Comparison of ENCODE assay signal across 23 cellular contexts in genomic region chr9:37436540-37436939, GRCh38. TPM values are rescaled to one million over a fixed set of nuclear protein-coding genes. Genes with fewer than 3 reads are reported as not detected.
A peak's percentile ranks its signal among the peaks of the same experiment; 100 is the strongest.
DNase-seq lines count a peak whose midpoint lies in the region; ATAC-seq and TF ChIP-seq lines count a peak whose summit lies in the region.
"Had no signal": no experiment of that assay in that cellular context is flagged by ENCODE, and none has a peak within 500 bp of the region (broad histone marks: within the 10 kb centered on the region; RNA-seq: fewer than 3 reads in every experiment).

No MANE protein-coding gene starts in this region.

- no peak overlapping the region for H3K4ac ChIP-seq in trophoblast cell (ENCODE audit: low read depth, low read length)

- WGBS in trophoblast cell (ENCODE audit: extremely low coverage, insufficient coverage, insufficient read length) = no CpG with 5 or more reads among the region's 5 CpGs

- H3K36me3 ChIP-seq in right atrium auricular region = peaks cover 64% of the 10 kb centered on the region
- peaks cover 27% of the 10 kb centered on the region for H3K36me3 ChIP-seq in cardiac muscle cell
- H3K36me3 ChIP-seq in trophoblast cell (ENCODE audit: control insufficient read depth in 1 of 2, insufficient read depth in 2 of 2, low read length in 2 of 2) = peaks cover 52 to 74% of the 10 kb centered on the region in 2 experiments

- no peak overlapping the region for H3K4me3 ChIP-seq in right atrium auricular region
- H3K4me3 ChIP-seq in cardiac muscle cell = no peak overlapping the region
- no peak overlapping the region for H3K4me3 ChIP-seq in trophoblast cell (ENCODE audit: low read depth, low read length)
- H3K4me3 ChIP-seq: left lung, prostate gland had no signal

- H3K14ac ChIP-seq in trophoblast cell (ENCODE audit: low read length) = no peak overlapping the region

- H3K9ac ChIP-seq in trophoblast cell (ENCODE audit: low read length) = no peak overlapping the region

- no peak overlapping the region for H4K91ac ChIP-seq in trophoblast cell (ENCODE audit: low read depth, low read length)

- ATAC-seq in Right ventricle myocardium inferior (peak; percentile 27), foreskin keratinocyte (no peak), HG03442 (IDR thresholded peaks at IDR 0.05; ENCODE audit: unreplicated experiment) (no peak)
- ATAC-seq: activated CD8-positive, alpha-beta T cell treated with anti-CD3 and anti-CD28 coated beads, Interleukin-2, amount 10 ng/mL, durations not matched to agents 7 days and 5 days; left lung; naive thymus-derived CD4-positive, alpha-beta T cell; PC-3 had no signal

- H3K79me2 ChIP-seq in trophoblast cell (ENCODE audit: control insufficient read depth, insufficient read depth, low read length, poor library complexity) = no peaks in the 10 kb centered on the region

- H4K8ac ChIP-seq in trophoblast cell (ENCODE audit: low read depth, low read length) = no peak overlapping the region

- no peak overlapping the region for H4K12ac ChIP-seq in trophoblast cell (ENCODE audit: low read depth, low read length)

- H3K18ac ChIP-seq in trophoblast cell (ENCODE audit: low read length) = no peak overlapping the region

- H3K79me1 ChIP-seq in trophoblast cell (ENCODE audit: low read length) = no peaks in the 10 kb centered on the region

- H3K4me2 ChIP-seq in trophoblast cell (ENCODE audit: low read length) = no peak overlapping the region

- H3K9me3 ChIP-seq in right atrium auricular region (no peaks in the 10 kb centered on the region), cardiac muscle cell (ENCODE audit: low read depth) (no peaks in the 10 kb centered on the region), trophoblast cell (ENCODE audit: insufficient read depth, low read depth, low read length) (no peaks in the 10 kb centered on the region)
- H3K9me3 ChIP-seq: Caco-2, left lung, prostate gland had no signal

- H2BK120ac ChIP-seq in trophoblast cell (ENCODE audit: insufficient read depth, low read length, poor library complexity) = no peak overlapping the region

- H3K4me1 ChIP-seq in right atrium auricular region = peaks cover 0 to 47% of the 10 kb centered on the region in 2 donors
- H3K4me1 ChIP-seq in cardiac muscle cell (ENCODE audit: low read depth) = peaks cover 27% of the 10 kb centered on the region
- no peaks in the 10 kb centered on the region for H3K4me1 ChIP-seq in foreskin keratinocyte
- peaks cover 3 to 5% of the 10 kb centered on the region in 2 experiments for H3K4me1 ChIP-seq in trophoblast cell (ENCODE audit: control insufficient read depth in 1 of 2, insufficient read depth in 2 of 2, low read length in 2 of 2)
- H3K4me1 ChIP-seq: Caco-2, prostate gland had no signal

- no peak overlapping the region for H3K23ac ChIP-seq in trophoblast cell (ENCODE audit: low read length)

- TF ChIP-seq CTCF in right atrium auricular region (IDR thresholded peaks at IDR 0.05) (no peak), cardiac muscle cell (IDR thresholded peaks at IDR 0.05; ENCODE audit: low read depth, low read length) (no peak), foreskin keratinocyte (conservative IDR thresholded peaks at IDR 0.05) (no peak)

- no peak overlapping the region for H2BK5ac ChIP-seq in trophoblast cell (ENCODE audit: low read depth, low read length, poor library complexity)

- H3K27ac ChIP-seq in right atrium auricular region (no peak overlapping the region), cardiac muscle cell (peak overlapping the region; percentile 84), foreskin keratinocyte (no peak overlapping the region), trophoblast cell (ENCODE audit: low read depth, low read length) (no peak overlapping the region)
- H3K27ac ChIP-seq: left lung, prostate gland had no signal

- no peak overlapping the region for H2BK12ac ChIP-seq in trophoblast cell (ENCODE audit: low read length)

- H2AFZ ChIP-seq in trophoblast cell (ENCODE audit: insufficient read depth, low read length, poor library complexity) = no peak overlapping the region

- DNase-seq in Right ventricle myocardium inferior (ENCODE audit: missing footprints) (no peak), right atrium auricular region (ENCODE audit: low spot score) (no peak), cardiac muscle cell (ENCODE audit: low read depth in 1 of 2, low spot score in 1 of 2) (no peak), mesenteric fat pad (ENCODE audit: low spot score) (peak; percentile 45), SHP77 treated with DMSO at 0.1 percent for 48 hours (lab: John Stamatoyannopoulos, UW) (no peak), foreskin keratinocyte (no peak), trophoblast cell (no peak)
- DNase-seq: activated CD4-positive, alpha-beta T cell treated with anti-CD3 and anti-CD28 coated beads for 4 hours; activated CD8-positive, alpha-beta T cell treated with anti-CD3 and anti-CD28 coated beads, Interleukin-2, amount 10 ng/mL, durations not matched to agents 7 days and 5 days; amniotic stem cell; Caco-2; DMS79 treated with DMSO at 0.1 percent for 48 hours; effector CD4-positive, alpha-beta T cell; left lung; naive thymus-derived CD4-positive, alpha-beta T cell; NCI-H1436; NCI-H2081; NCI-H69; PC-3; SIG-M5; stimulated activated CD4-positive, alpha-beta T cell treated with anti-CD3 and anti-CD28 coated beads, Interleukin-4, amount 100 ng/mL, for 4 hours had no signal

- no peaks in the 10 kb centered on the region for H3K27me3 ChIP-seq in right atrium auricular region
- no peaks in the 10 kb centered on the region for H3K27me3 ChIP-seq in cardiac muscle cell
- no peaks in the 10 kb centered on the region for H3K27me3 ChIP-seq in foreskin keratinocyte
- no peaks in the 10 kb centered on the region for H3K27me3 ChIP-seq in trophoblast cell (ENCODE audit: insufficient read depth, low read length)
- H3K27me3 ChIP-seq: left lung had no signal

- intact Hi-C loops in Right ventricle myocardium inferior (cut with DNase I) = no loop called here

- H2AK5ac ChIP-seq in trophoblast cell (ENCODE audit: low read length) = no peak overlapping the region

RNA-seq across cellular contexts. Expression of gene GRHPR, which starts 14.0 kb away (rescaled TPM):
- 111 TPM for total RNA-seq in Right ventricle myocardium inferior
- total RNA-seq in right atrium auricular region = 100 to 1,000 TPM; 129 to 137 TPM
- 335 and 376 TPM in 2 replicates for total RNA-seq in cardiac muscle cell
- 252 and 280 TPM in 2 replicates for polyA plus RNA-seq in cardiac muscle cell
- total RNA-seq in mesenteric fat pad = 80.5 TPM
- 104 and 110 TPM in 2 replicates for total RNA-seq in foreskin keratinocyte
- polyA plus RNA-seq in foreskin keratinocyte = 113 and 122 TPM in 2 replicates
- 70.1 and 73.9 TPM in 2 replicates for polyA plus RNA-seq in trophoblast cell (2013)

RNA-seq across cellular contexts. Expression of gene ZBTB5, which starts 28.7 kb away (rescaled TPM):
- total RNA-seq in Right ventricle myocardium inferior (5.1 TPM), right atrium auricular region (1 to 10 TPM; 4.9 to 9.9 TPM), cardiac muscle cell (16.2 and 24.9 TPM in 2 replicates), mesenteric fat pad (5.6 TPM), foreskin keratinocyte (8.9 and 9.8 TPM in 2 replicates)
- polyA plus RNA-seq in cardiac muscle cell (6.7 and 10.9 TPM in 2 replicates), foreskin keratinocyte (3.1 and 3.5 TPM in 2 replicates)
- polyA plus RNA-seq in trophoblast cell (2013) = 11.2 and 11.3 TPM in 2 replicates

RNA-seq across cellular contexts. Expression of gene POLR1E, which starts 49.2 kb away (rescaled TPM):
- total RNA-seq in Right ventricle myocardium inferior (10.5 TPM), right atrium auricular region (10 to 100 TPM in 1 of 2 donors, 1 to 10 TPM in 1; 9.6 to 13.3 TPM), cardiac muscle cell (15.1 and 18.2 TPM in 2 replicates), mesenteric fat pad (35.7 TPM), foreskin keratinocyte (39.7 and 48.9 TPM in 2 replicates)
- polyA plus RNA-seq in cardiac muscle cell (7.6 and 7.8 TPM in 2 replicates), foreskin keratinocyte (24.1 and 32.0 TPM in 2 replicates)
- 11.7 and 13.0 TPM in 2 replicates for polyA plus RNA-seq in trophoblast cell (2013)
